17 cellular contexts compared by ENCODE assay signal in the genomic region with DNA sequence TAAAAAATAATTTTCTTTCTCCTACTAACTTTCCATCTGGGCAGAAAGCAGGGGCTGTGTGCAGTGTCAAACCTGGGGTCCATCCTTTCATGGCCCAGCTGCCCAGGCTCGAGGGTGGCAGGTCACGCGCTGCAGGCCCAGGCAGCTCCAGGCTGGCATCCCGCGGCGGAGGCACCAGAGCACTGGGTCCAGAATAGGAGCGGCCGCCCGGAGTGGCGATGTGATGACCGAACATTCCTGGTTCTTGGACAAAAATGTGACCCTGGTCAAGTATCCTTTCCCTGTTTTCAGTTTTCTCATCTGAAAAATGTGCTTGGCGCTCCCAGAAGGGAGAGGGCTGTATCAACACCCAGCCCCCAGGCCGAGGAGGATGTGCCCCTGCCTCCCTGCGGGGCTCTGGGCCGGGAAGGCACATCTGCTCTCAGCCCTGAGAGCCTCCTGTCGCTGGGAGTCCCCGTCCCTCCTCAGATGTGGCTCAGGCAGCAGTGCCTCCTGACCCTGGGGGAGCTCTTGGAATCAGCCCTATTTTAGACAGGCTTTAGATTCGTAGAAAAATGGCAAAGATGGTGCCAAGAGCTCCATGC. TPM values are rescaled to one million over a fixed set of nuclear protein-coding genes. Genes with fewer than 3 reads are reported as not detected.
A peak's percentile ranks its signal among the peaks of the same experiment; 100 is the strongest.
DNase-seq lines count a peak whose midpoint lies in the region; TF ChIP-seq lines count a peak whose summit lies in the region.
"Had no signal": no experiment of that assay in that cellular context is flagged by ENCODE, and none has a peak within 500 bp of the region (broad histone marks: within the 10 kb centered on the region; RNA-seq: fewer than 3 reads in every experiment).

No MANE protein-coding gene starts in this region.

- TF ChIP-seq CTCF in HFFc6 (IDR thresholded peaks at IDR 0.05) (no peak), Peyer's patch (IDR thresholded peaks at IDR 0.05) (no peak), esophagus squamous epithelium (IDR thresholded peaks at IDR 0.05) (no peak)

- H3K14ac ChIP-seq in trophoblast cell (ENCODE audit: low read length), result peak overlapping the region; percentile 67

- H3K4me1 Mint-ChIP-seq in HFFc6 (ENCODE audit: low read depth), result peaks cover 12% of the 10 kb centered on the region

- H3K9me3 ChIP-seq in Peyer's patch (no peaks in the 10 kb centered on the region), esophagus squamous epithelium (no peaks in the 10 kb centered on the region), trophoblast cell (ENCODE audit: insufficient read depth, low read depth, low read length) (no peaks in the 10 kb centered on the region)
- H3K9me3 ChIP-seq: pancreas had no signal

- H3K27me3 ChIP-seq in Peyer's patch (no peaks in the 10 kb centered on the region), esophagus squamous epithelium (no peaks in the 10 kb centered on the region), trophoblast cell (ENCODE audit: insufficient read depth, low read length) (no peaks in the 10 kb centered on the region)
- H3K27me3 ChIP-seq: dorsolateral prefrontal cortex, pancreas had no signal

- peaks cover 0 to 17% (median 2%) of the 10 kb centered on the region in 4 donors for H3K4me1 ChIP-seq in Peyer's patch
- peaks cover 19 to 37% (median 25%) of the 10 kb centered on the region in 3 donors for H3K4me1 ChIP-seq in esophagus squamous epithelium
- peaks cover 35 to 55% of the 10 kb centered on the region in 2 experiments for H3K4me1 ChIP-seq in trophoblast cell (ENCODE audit: control insufficient read depth in 1 of 2, insufficient read depth in 2 of 2, low read length in 2 of 2)
- H3K4me1 ChIP-seq: pancreas had no signal

- no peak overlapping the region for H3K9ac ChIP-seq in trophoblast cell (ENCODE audit: low read length)

- H3K36me3 Mint-ChIP-seq in HFFc6 (ENCODE audit: low read depth), result peaks cover 32% of the 10 kb centered on the region

- peaks cover 45% of the 10 kb centered on the region for H3K79me1 ChIP-seq in trophoblast cell (ENCODE audit: low read length)

- WGBS in esophagus squamous epithelium, 2 donors, result 68 to 83% methylated on average over 6 to 11 of the region's 18 CpGs
- no CpG with 5 or more reads among the region's 18 CpGs for WGBS in trophoblast cell (ENCODE audit: extremely low coverage, insufficient coverage, insufficient read length)

- no peak overlapping the region for H4K12ac ChIP-seq in trophoblast cell (ENCODE audit: low read depth, low read length)

- H2BK12ac ChIP-seq in trophoblast cell (ENCODE audit: low read length), result peak overlapping the region; percentile 93

- H4K8ac ChIP-seq in trophoblast cell (ENCODE audit: low read depth, low read length), result peak overlapping the region; percentile 60

- no peaks in the 10 kb centered on the region; the same call in 1 of the 2 replicates for H3K27me3 Mint-ChIP-seq in HFFc6 (ENCODE audit: insufficient read depth)
- H3K27me3 Mint-ChIP-seq: T-cell had no signal

- H3K4me3 ChIP-seq in Peyer's patch (no peak overlapping the region), esophagus squamous epithelium (no peak overlapping the region), trophoblast cell (ENCODE audit: low read depth, low read length) (no peak overlapping the region)
- H3K4me3 ChIP-seq: dorsolateral prefrontal cortex, pancreas, PC-9 had no signal

- H3K4ac ChIP-seq in trophoblast cell (ENCODE audit: low read depth, low read length), result peak overlapping the region; percentile 36

- H3K79me2 ChIP-seq in trophoblast cell (ENCODE audit: control insufficient read depth, insufficient read depth, low read length, poor library complexity), result peaks cover 5% of the 10 kb centered on the region

- peak overlapping the region; percentile 31; the same call in 1 of the 2 replicates for H3K27ac Mint-ChIP-seq in HFFc6

- H4K91ac ChIP-seq in trophoblast cell (ENCODE audit: low read depth, low read length), result peak overlapping the region; percentile 85

- intact Hi-C loops in esophagus squamous epithelium (cut with DNase I), result no loop called here

- TF ChIP-seq POLR2A in Peyer's patch (IDR thresholded peaks at IDR 0.05), result no peak
- TF ChIP-seq POLR2A in esophagus squamous epithelium (IDR thresholded peaks at IDR 0.05), result no peak

- H2BK5ac ChIP-seq in trophoblast cell (ENCODE audit: low read depth, low read length, poor library complexity), result peak overlapping the region; percentile 74

- peak overlapping the region in 3 of 4 donors; percentile 5 to 42 (median 35) for H3K27ac ChIP-seq in Peyer's patch
- peak overlapping the region in 3 of 4 donors; percentile 42 to 64 (median 58) for H3K27ac ChIP-seq in esophagus squamous epithelium
- peak overlapping the region; percentile 73 for H3K27ac ChIP-seq in trophoblast cell (ENCODE audit: low read depth, low read length)

- H3K18ac ChIP-seq in trophoblast cell (ENCODE audit: low read length), result peak overlapping the region; percentile 83

- H3K23ac ChIP-seq in trophoblast cell (ENCODE audit: low read length), result no peak overlapping the region

- DNase-seq in HFFc6 (no peak), Peyer's patch (no peak), esophagus squamous epithelium (lab: John Stamatoyannopoulos, UW) (no peak), trophoblast cell (peak; percentile 65 to 77), NCI-H510A (lab: John Stamatoyannopoulos, UW) (no peak), NCI-H146 treated with DMSO at 0.1 percent for 48 hours (lab: John Stamatoyannopoulos, UW; ENCODE audit: unreplicated experiment) (no peak), NCI-H226 (no peak)
- DNase-seq: activated CD4-positive, CD25-positive, alpha-beta regulatory T cell; activated T-cell treated with anti-CD3 and anti-CD28 coated beads, Interleukin-2, amount 50 U/mL, for 4 hours; amygdala; C1 segment of cervical spinal cord; dorsolateral prefrontal cortex; H7; NCI-H1417; PC-9 had no signal

- H3K36me3 ChIP-seq in Peyer's patch (peaks cover 0 to 8% (median 0%) of the 10 kb centered on the region in 3 donors), esophagus squamous epithelium (peaks cover 0 to 56% (median 0%) of the 10 kb centered on the region in 3 donors), trophoblast cell (ENCODE audit: control insufficient read depth in 1 of 2, insufficient read depth in 2 of 2, low read length in 2 of 2) (peaks cover 23 to 24% of the 10 kb centered on the region in 2 experiments)
- H3K36me3 ChIP-seq: pancreas had no signal

- no peaks in the 10 kb centered on the region for H3K9me3 Mint-ChIP-seq in HFFc6
- H3K9me3 Mint-ChIP-seq: activated T-cell treated with anti-CD3 and anti-CD28 coated beads, Interleukin-2, amount 50 U/mL, for 4 hours; T-cell had no signal

- H3K4me2 ChIP-seq in trophoblast cell (ENCODE audit: low read length), result no peak overlapping the region
- H3K4me2 ChIP-seq: PC-9 had no signal

- peak overlapping the region; percentile 18 for H2AFZ ChIP-seq in trophoblast cell (ENCODE audit: insufficient read depth, low read length, poor library complexity)
- H2AFZ ChIP-seq: PC-9 had no signal

- H2AK5ac ChIP-seq in trophoblast cell (ENCODE audit: low read length), result peak overlapping the region; percentile 61

- H2BK120ac ChIP-seq in trophoblast cell (ENCODE audit: insufficient read depth, low read length, poor library complexity), result peak overlapping the region; percentile 87

- no peak overlapping the region for H3K4me3 Mint-ChIP-seq in HFFc6
- H3K4me3 Mint-ChIP-seq: activated T-cell treated with anti-CD3 and anti-CD28 coated beads, Interleukin-2, amount 50 U/mL, for 4 hours had no signal

RNA-seq across cellular contexts. Expression of a gene that starts 29.3 kb away (rescaled TPM):
- 10 to 100 TPM; 27.7 to 34.7 (median 31.5) TPM for total RNA-seq in HFFc6 (2021; fragmentation: NEBNext Ultra II Directional; extraction: Animal tissue kit (Norgen Biotek cat#: 25700))
- total RNA-seq in Peyer's patch (10 to 100 TPM in 1 of 4 donors, 1 to 10 TPM in 2, not detected in 1; 7.8 to 10.5 (median 10.0) TPM), esophagus squamous epithelium (10 to 100 TPM; 10.2 to 16.1 (median 11.1) TPM)
- 19.1 and 21.1 TPM in 2 replicates for polyA plus RNA-seq in trophoblast cell (2013)

RNA-seq across cellular contexts. Expression of a gene that starts 48.5 kb away (rescaled TPM):
- total RNA-seq in HFFc6 (2021; fragmentation: NEBNext Ultra II Directional; extraction: Animal tissue kit (Norgen Biotek cat#: 25700)), result under 1 TPM in 3 of 6 experiments, not detected in 3; 0.19 to 0.45 (median 0.33) TPM
- total RNA-seq in Peyer's patch (10 to 100 TPM in 3 of 4 donors, 1 to 10 TPM in 1; 9.3 to 58.6 (median 16.4) TPM), esophagus squamous epithelium (10 to 100 TPM in 2 of 4 donors, 1 to 10 TPM in 2; 6.6 to 47.1 (median 18.5) TPM)
- 0.03 TPM in 2 replicates for polyA plus RNA-seq in trophoblast cell (2013)

Comparison
In these comparisons a context has a peak if more than half of its experiments do, and no peak if none do; other contexts are left out.
1. DNase-seq: peak in trophoblast cell (2 of 2); none in HFFc6 (single experiment), Peyer's patch (0 of 3), esophagus squamous epithelium (single experiment), NCI-H510A (single experiment), NCI-H146 treated with DMSO at 0.1 percent for 48 hours (single experiment) and NCI-H226 (single experiment).
2. RNA of a gene that starts 48.5 kb away (total RNA-seq): 6.6 to 47.1 TPM in esophagus squamous epithelium and 9.3 to 58.6 TPM in Peyer's patch; 0.19 to 0.45 TPM in HFFc6; every median in the first group is over 4 times any median in the second.
3. Peak in every context shown above with its lines, with median percentiles within 50 percentile points of each other: H3K27ac ChIP-seq.